6 cellular contexts compared by ENCODE assay signal in the genomic region with DNA sequence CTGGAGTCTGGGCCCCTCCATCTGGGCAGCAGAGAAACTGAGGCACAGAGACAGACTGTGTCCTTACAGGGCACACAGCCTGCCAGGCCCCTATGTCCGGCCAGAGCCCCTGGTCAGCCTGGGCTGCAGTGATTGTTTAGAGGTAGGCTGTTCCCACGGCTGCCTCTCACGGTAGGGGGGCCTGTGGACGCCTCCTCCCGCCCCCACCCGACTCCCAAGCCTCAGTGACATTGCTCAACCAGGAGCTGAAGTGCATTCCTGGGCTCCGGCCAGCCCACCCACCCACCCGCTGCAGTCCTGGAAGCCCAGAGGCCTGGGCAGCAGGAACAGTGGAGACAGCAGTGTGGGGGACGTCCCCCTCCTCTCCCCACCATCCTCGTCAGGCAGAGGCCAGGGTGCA. TPM values are rescaled to one million over a fixed set of nuclear protein-coding genes. Genes with fewer than 3 reads are reported as not detected.
"Had no signal": no experiment of that assay in that cellular context is flagged by ENCODE, and none has a peak within 500 bp of the region (broad histone marks: within the 10 kb centered on the region; RNA-seq: fewer than 3 reads in every experiment).

No MANE protein-coding gene starts in this region.

RNA-seq across cellular contexts. Expression of a gene that starts 4.5 kb away (rescaled TPM):
- total RNA-seq: H4, H7, HepG2, HFFc6, HT1080 had no signal
- polyA plus RNA-seq: IgD-negative memory B cell had no signal

RNA-seq across cellular contexts. Expression of a gene that starts 14.1 kb away (rescaled TPM):
- total RNA-seq: H4 had no signal
- polyA plus RNA-seq: IgD-negative memory B cell had no signal
